Comparison of ENCODE assay signal across 14 cellular contexts in genomic region chr3:178823556-178824229, GRCh38.
A peak's percentile ranks its signal among the peaks of the same experiment; 100 is the strongest.
DNase-seq lines count a peak whose midpoint lies in the region; ATAC-seq and TF ChIP-seq lines count a peak whose summit lies in the region.
"Had no signal": no experiment of that assay in that cellular context is flagged by ENCODE, and none has a peak within 500 bp of the region (broad histone marks: within the 10 kb centered on the region; RNA-seq: fewer than 3 reads in every experiment).

No MANE protein-coding gene starts in this region.

- H3K9me3 ChIP-seq in endocrine pancreas (ENCODE audit: control insufficient read depth, low read length) (no peaks in the 10 kb centered on the region), left lung (no peaks in the 10 kb centered on the region), skeletal muscle satellite cell (replicated peaks; ENCODE audit: low read length) (no peaks in the 10 kb centered on the region), MG63 (no peaks in the 10 kb centered on the region)
- H3K9me3 ChIP-seq: BLaER1 treated with 17β-estradiol and CSF1 and Interleukin-3, amounts not matched to agents 10 nM and 100 nM had no signal

- H3K4me3 Mint-ChIP-seq in activated CD8-positive, alpha-beta T cell treated with anti-CD3 and anti-CD28 coated beads, Interleukin-2, amount 10 ng/mL, durations not matched to agents 7 days and 5 days = no peak overlapping the region
- H3K4me3 Mint-ChIP-seq: activated CD4-positive, alpha-beta T cell treated with anti-CD3 and anti-CD28 coated beads, Interleukin-2, amount 10 ng/mL, durations not matched to agents 24 days and 14 days; T-helper 1 cell treated with Interleukin-12 subunit alpha and Interleukin-12 subunit beta and Interleukin-4 antibody, amounts not matched to agents 30 μg/mL and 1 μg/mL, for 36 hours had no signal

- peak overlapping the region; percentile 12 for H3K4me2 ChIP-seq in skeletal muscle satellite cell (ENCODE audit: low read length)
- H3K4me2 ChIP-seq: BLaER1 treated with 17β-estradiol and CSF1 and Interleukin-3, amounts not matched to agents 10 nM and 100 nM had no signal

- no peak overlapping the region for H3K27ac Mint-ChIP-seq in activated CD8-positive, alpha-beta T cell treated with anti-CD3 and anti-CD28 coated beads, Interleukin-2, amount 10 ng/mL, durations not matched to agents 7 days and 5 days
- H3K27ac Mint-ChIP-seq: activated CD4-positive, alpha-beta T cell treated with anti-CD3 and anti-CD28 coated beads, Interleukin-2, amount 10 ng/mL, durations not matched to agents 24 days and 14 days; T-helper 1 cell treated with Interleukin-12 subunit alpha and Interleukin-12 subunit beta and Interleukin-4 antibody, amounts not matched to agents 30 μg/mL and 1 μg/mL, for 36 hours had no signal

- ATAC-seq in left lung (peak; percentile 58), HG02678 (IDR thresholded peaks at IDR 0.05; ENCODE audit: unreplicated experiment) (no peak)
- no peak for ATAC-seq in activated CD8-positive, alpha-beta T cell treated with anti-CD3 and anti-CD28 coated beads, Interleukin-2, amount 10 ng/mL, durations not matched to agents 7 days and 5 days
- ATAC-seq: PC-3 had no signal

- peak overlapping the region; percentile 13 to 68 for H3K27ac ChIP-seq in left lung
- H3K27ac ChIP-seq: BLaER1 treated with 17β-estradiol and CSF1 and Interleukin-3, amounts not matched to agents 10 nM and 100 nM had no signal

- no peaks in the 10 kb centered on the region for H3K4me1 ChIP-seq in endocrine pancreas (ENCODE audit: control insufficient read depth, insufficient read depth, low read length)
- H3K4me1 ChIP-seq in left lung = no peaks in the 10 kb centered on the region
- H3K4me1 ChIP-seq in skeletal muscle satellite cell (ENCODE audit: control insufficient read depth, insufficient read depth, low read length) = peaks cover 10% of the 10 kb centered on the region
- H3K4me1 ChIP-seq: BLaER1 treated with 17β-estradiol and CSF1 and Interleukin-3, amounts not matched to agents 10 nM and 100 nM had no signal

- H3K36me3 ChIP-seq in endocrine pancreas (ENCODE audit: control insufficient read depth, insufficient read depth, low read length) = no peaks in the 10 kb centered on the region
- H3K36me3 ChIP-seq in left lung = no peaks in the 10 kb centered on the region
- no peaks in the 10 kb centered on the region for H3K36me3 ChIP-seq in skeletal muscle satellite cell (ENCODE audit: insufficient read depth, low read length)
- no peaks in the 10 kb centered on the region for H3K36me3 ChIP-seq in MG63
- H3K36me3 ChIP-seq: BLaER1 treated with 17β-estradiol and CSF1 and Interleukin-3, amounts not matched to agents 10 nM and 100 nM had no signal

- H3K27me3 Mint-ChIP-seq in activated CD8-positive, alpha-beta T cell treated with anti-CD3 and anti-CD28 coated beads, Interleukin-2, amount 10 ng/mL, durations not matched to agents 7 days and 5 days (ENCODE audit: low read depth) = no peaks in the 10 kb centered on the region
- H3K27me3 Mint-ChIP-seq: activated CD4-positive, alpha-beta T cell treated with anti-CD3 and anti-CD28 coated beads, Interleukin-2, amount 10 ng/mL, durations not matched to agents 24 days and 14 days had no signal

- H3K9ac ChIP-seq in endocrine pancreas (ENCODE audit: control insufficient read depth, insufficient read depth, low read length) (no peak overlapping the region), skeletal muscle satellite cell (ENCODE audit: low read depth, low read length) (peak overlapping the region; percentile 14)
- H3K9ac ChIP-seq: BLaER1 treated with 17β-estradiol and CSF1 and Interleukin-3, amounts not matched to agents 10 nM and 100 nM had no signal

- DNase-seq in LHCN-M2 (ENCODE audit: low read depth) (peak; percentile 28), left lung (no peak), EL (no peak), MG63 (no peak)
- DNase-seq in activated CD8-positive, alpha-beta T cell treated with anti-CD3 and anti-CD28 coated beads, Interleukin-2, amount 10 ng/mL, durations not matched to agents 7 days and 5 days = no peak
- DNase-seq: activated CD4-positive, alpha-beta T cell treated with anti-CD3 and anti-CD28 coated beads, Interleukin-2, amount 10 ng/mL, durations not matched to agents 24 days and 14 days; head of caudate nucleus; NCI-H187 treated with DMSO at 0.1 percent for 48 hours; PC-3 had no signal

- H3K27me3 ChIP-seq in endocrine pancreas (ENCODE audit: control insufficient read depth, insufficient read depth, low read length) = no peaks in the 10 kb centered on the region
- H3K27me3 ChIP-seq in left lung = no peaks in the 10 kb centered on the region
- no peaks in the 10 kb centered on the region for H3K27me3 ChIP-seq in skeletal muscle satellite cell (ENCODE audit: control insufficient read depth, insufficient read depth, low read length)
- H3K27me3 ChIP-seq in MG63 = no peaks in the 10 kb centered on the region
- H3K27me3 ChIP-seq: BLaER1 treated with 17β-estradiol and CSF1 and Interleukin-3, amounts not matched to agents 10 nM and 100 nM had no signal

- no peaks in the 10 kb centered on the region for H3K9me3 Mint-ChIP-seq in activated CD8-positive, alpha-beta T cell treated with anti-CD3 and anti-CD28 coated beads, Interleukin-2, amount 10 ng/mL, durations not matched to agents 7 days and 5 days (ENCODE audit: insufficient read depth)
- H3K9me3 Mint-ChIP-seq: activated CD4-positive, alpha-beta T cell treated with anti-CD3 and anti-CD28 coated beads, Interleukin-2, amount 10 ng/mL, durations not matched to agents 24 days and 14 days; T-helper 1 cell treated with Interleukin-12 subunit alpha and Interleukin-12 subunit beta and Interleukin-4 antibody, amounts not matched to agents 30 μg/mL and 1 μg/mL, for 36 hours had no signal

- no peak for TF ChIP-seq CTCF in left lung (IDR thresholded peaks at IDR 0.05)

- H3K4me3 ChIP-seq in endocrine pancreas (ENCODE audit: control insufficient read depth, insufficient read depth, low read length) = peak overlapping the region; percentile 25
- H3K4me3 ChIP-seq in left lung = no peak overlapping the region
- H3K4me3 ChIP-seq in skeletal muscle satellite cell (ENCODE audit: low read length) = no peak overlapping the region
- no peak overlapping the region for H3K4me3 ChIP-seq in MG63
- H3K4me3 ChIP-seq: BLaER1 treated with 17β-estradiol and CSF1 and Interleukin-3, amounts not matched to agents 10 nM and 100 nM had no signal

- POLR2A ChIA-PET in activated CD8-positive, alpha-beta T cell treated with anti-CD3 and anti-CD28 coated beads, Interleukin-2, amount 10 ng/mL, durations not matched to agents 7 days and 5 days (lab: Charles Lee) = no interaction called here

- H3K36me3 Mint-ChIP-seq in activated CD8-positive, alpha-beta T cell treated with anti-CD3 and anti-CD28 coated beads, Interleukin-2, amount 10 ng/mL, durations not matched to agents 7 days and 5 days (ENCODE audit: low read depth) = no peaks in the 10 kb centered on the region

- intact Hi-C loops in left lung (cut with DNase I) = no loop called here

- H3K4me1 Mint-ChIP-seq in activated CD8-positive, alpha-beta T cell treated with anti-CD3 and anti-CD28 coated beads, Interleukin-2, amount 10 ng/mL, durations not matched to agents 7 days and 5 days (ENCODE audit: low read depth) = no peaks in the 10 kb centered on the region
- H3K4me1 Mint-ChIP-seq: activated CD4-positive, alpha-beta T cell treated with anti-CD3 and anti-CD28 coated beads, Interleukin-2, amount 10 ng/mL, durations not matched to agents 24 days and 14 days had no signal

- CTCF ChIA-PET in activated CD8-positive, alpha-beta T cell treated with anti-CD3 and anti-CD28 coated beads, Interleukin-2, amount 10 ng/mL, durations not matched to agents 7 days and 5 days (lab: Charles Lee) = no interaction called here
